19 cellular contexts compared by ENCODE assay signal in the genomic region with DNA sequence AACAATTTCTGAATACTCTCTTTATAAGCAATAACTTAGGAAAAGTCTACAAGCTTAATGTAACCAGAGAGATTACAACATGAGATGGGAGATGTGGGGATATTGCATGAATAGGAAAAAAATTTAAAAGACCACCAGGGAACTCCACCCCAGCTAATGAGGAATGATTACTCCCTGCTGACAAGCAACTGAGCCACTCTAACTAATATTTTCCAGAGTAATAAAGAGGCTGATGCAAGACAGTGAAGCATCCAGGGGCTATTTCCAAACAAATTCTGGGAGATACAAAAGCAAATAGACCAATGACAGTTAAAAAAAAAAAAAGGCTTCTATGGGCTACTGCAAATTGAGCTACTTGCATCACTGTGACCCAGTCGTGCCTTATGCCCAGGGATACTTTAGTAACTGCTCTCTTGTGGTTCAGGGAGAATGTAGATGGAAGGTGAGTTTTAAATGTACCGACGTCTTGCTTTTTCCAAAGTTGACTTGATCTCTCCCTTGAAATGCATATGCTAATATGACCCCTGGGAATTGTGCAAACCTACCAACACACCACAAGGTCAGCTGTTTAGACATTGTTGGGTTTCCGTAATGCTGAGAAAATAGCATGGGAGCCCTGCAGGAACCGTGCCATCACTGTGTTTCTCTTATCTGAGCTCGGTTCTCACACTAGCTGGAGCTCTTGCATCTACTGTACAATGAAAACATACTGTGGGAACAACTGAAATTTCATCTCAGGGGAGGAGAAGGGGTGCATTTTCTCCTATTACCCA.
A peak's percentile ranks its signal among the peaks of the same experiment; 100 is the strongest.
DNase-seq lines count a peak whose midpoint lies in the region; TF ChIP-seq lines count a peak whose summit lies in the region.
"Had no signal": no experiment of that assay in that cellular context is flagged by ENCODE, and none has a peak within 500 bp of the region (broad histone marks: within the 10 kb centered on the region; RNA-seq: fewer than 3 reads in every experiment).

No MANE protein-coding gene starts in this region.

- no peak overlapping the region for H3K4me3 ChIP-seq in BJ (ENCODE audit: low read depth, low read length)
- H3K4me3 ChIP-seq: body of pancreas, Peyer's patch, stomach had no signal

- H3K36me3 ChIP-seq in BJ (ENCODE audit: control insufficient read depth, insufficient read depth, low read length), result no peaks in the 10 kb centered on the region
- H3K36me3 ChIP-seq: Peyer's patch, stomach, WERI-Rb-1 had no signal

- H3K27ac Mint-ChIP-seq in activated CD4-positive, alpha-beta memory T cell treated with anti-CD3 and anti-CD28 coated beads for 36 hours, result no peak overlapping the region
- H3K27ac Mint-ChIP-seq: activated CD8-positive, alpha-beta memory T cell treated with anti-CD3 and anti-CD28 coated beads, Interleukin-2, amount 10 ng/mL, durations not matched to agents 7 days and 5 days; CD4-positive, alpha-beta memory T cell had no signal

- H3K4me3 Mint-ChIP-seq in activated CD4-positive, alpha-beta memory T cell treated with anti-CD3 and anti-CD28 coated beads for 36 hours, result no peak overlapping the region
- H3K4me3 Mint-ChIP-seq: activated CD8-positive, alpha-beta memory T cell treated with anti-CD3 and anti-CD28 coated beads, Interleukin-2, amount 10 ng/mL, durations not matched to agents 7 days and 5 days had no signal

- no peaks in the 10 kb centered on the region for H3K27me3 Mint-ChIP-seq in activated CD4-positive, alpha-beta memory T cell treated with anti-CD3 and anti-CD28 coated beads for 36 hours
- H3K27me3 Mint-ChIP-seq: CD4-positive, alpha-beta memory T cell had no signal

- POLR2A ChIA-PET in BJ (lab: Charles Lee), result interaction anchor here (0.6 to 0.7 kb wide), 2 partner anchors 250 to 356 kb away, joined by 5 read pairs; no protein-coding TSS in a partner anchor
- POLR2A ChIA-PET in activated CD4-positive, alpha-beta memory T cell treated with anti-CD3 and anti-CD28 coated beads for 36 hours (lab: Charles Lee), result interaction anchor here (0.7 to 0.9 kb wide), 2 partner anchors 85 to 97 kb away, joined by 3 to 4 read pairs; no protein-coding TSS in a partner anchor

- no peak for TF ChIP-seq CTCF in BJ (IDR thresholded peaks at IDR 0.05; ENCODE audit: insufficient read depth, low read depth, low read length)

- CTCF ChIA-PET in BJ (lab: Yijun Ruan, JAX), result interaction anchor here (2.2 kb wide), 1 partner anchor 10 kb away, joined by 5 read pairs; no protein-coding TSS in a partner anchor
- CTCF ChIA-PET in activated CD4-positive, alpha-beta memory T cell treated with anti-CD3 and anti-CD28 coated beads for 36 hours (lab: Charles Lee), result interaction anchor here (0.7 kb wide), 1 partner anchor 31 kb away, joined by 3 read pairs; no protein-coding TSS in a partner anchor

- H3K36me3 Mint-ChIP-seq in activated CD4-positive, alpha-beta memory T cell treated with anti-CD3 and anti-CD28 coated beads for 36 hours, result no peaks in the 10 kb centered on the region
- H3K36me3 Mint-ChIP-seq: activated CD8-positive, alpha-beta memory T cell treated with anti-CD3 and anti-CD28 coated beads, Interleukin-2, amount 10 ng/mL, durations not matched to agents 7 days and 5 days; CD4-positive, alpha-beta memory T cell had no signal

- H3K4me1 Mint-ChIP-seq in activated CD4-positive, alpha-beta memory T cell treated with anti-CD3 and anti-CD28 coated beads for 36 hours (ENCODE audit: low read depth), result peaks cover 10% of the 10 kb centered on the region

- intact Hi-C loops in activated CD4-positive, alpha-beta memory T cell treated with anti-CD3 and anti-CD28 coated beads for 36 hours (cut with micrococcal nuclease), result no loop called here

- DNase-seq in BJ (ENCODE audit: low read depth) (peak; percentile 70), H4 (ENCODE audit: low spot score) (peak; percentile 20), brain pericyte (ENCODE audit: low read depth, low spot score) (peak; percentile 94), myocyte (ENCODE audit: low read depth) (peak; percentile 9), NK-92 (lab: John Stamatoyannopoulos, UW; ENCODE audit: unreplicated experiment) (no peak)
- no peak for DNase-seq in activated CD4-positive, alpha-beta memory T cell treated with anti-CD3 and anti-CD28 coated beads for 36 hours
- no peak for DNase-seq in stimulated activated CD4-positive, alpha-beta T cell treated with anti-CD3 and anti-CD28 coated beads, Interleukin-4, amount 100 ng/mL, for 1 hour
- no peak for DNase-seq in activated T-cell treated with anti-CD3 and anti-CD28 coated beads, Interleukin-2, amount 50 U/mL, for 48 hours
- DNase-seq: activated CD8-positive, alpha-beta memory T cell treated with anti-CD3 and anti-CD28 coated beads, Interleukin-2, amount 10 ng/mL, durations not matched to agents 7 days and 5 days; activated naive CD4-positive, alpha-beta T cell; body of pancreas; CD4-positive, alpha-beta memory T cell; effector CD4-positive, alpha-beta T cell; KBM-7; NCI-H510A treated with DMSO at 0.1 percent for 48 hours; Peyer's patch; small intestine; stomach; WERI-Rb-1 had no signal

- no peaks in the 10 kb centered on the region for H3K9me3 Mint-ChIP-seq in activated CD4-positive, alpha-beta memory T cell treated with anti-CD3 and anti-CD28 coated beads for 36 hours

- no peaks in the 10 kb centered on the region; the same call in 1 of the 2 replicates for H3K27me3 ChIP-seq in BJ (ENCODE audit: control insufficient read depth, insufficient read depth, low read length)
- H3K27me3 ChIP-seq: body of pancreas, Peyer's patch, stomach had no signal

Comparison
In these comparisons a context has a peak if more than half of its experiments do, and no peak if none do; other contexts are left out.
1. DNase-seq: peak in BJ (single experiment), H4 (single experiment), brain pericyte (single experiment) and myocyte (single experiment); none in activated CD4-positive, alpha-beta memory T cell treated with anti-CD3 and anti-CD28 coated beads for 36 hours (single experiment), stimulated activated CD4-positive, alpha-beta T cell treated with anti-CD3 and anti-CD28 coated beads, Interleukin-4, amount 100 ng/mL, for 1 hour (single experiment), NK-92 (single experiment) and activated T-cell treated with anti-CD3 and anti-CD28 coated beads, Interleukin-2, amount 50 U/mL, for 48 hours (0 of 2).